Comparison of ENCODE assay signal across 1 cellular context in genomic region chr16:70267516-70267915, GRCh38.
TF ChIP-seq lines count a peak whose summit lies in the region.

No MANE protein-coding gene starts in this region.

TF ChIP-seq in GM23338, 12 proteins besides CTCF, POLR2A, EP300 and RAD21:
- TF ChIP-seq, protein P1, sequence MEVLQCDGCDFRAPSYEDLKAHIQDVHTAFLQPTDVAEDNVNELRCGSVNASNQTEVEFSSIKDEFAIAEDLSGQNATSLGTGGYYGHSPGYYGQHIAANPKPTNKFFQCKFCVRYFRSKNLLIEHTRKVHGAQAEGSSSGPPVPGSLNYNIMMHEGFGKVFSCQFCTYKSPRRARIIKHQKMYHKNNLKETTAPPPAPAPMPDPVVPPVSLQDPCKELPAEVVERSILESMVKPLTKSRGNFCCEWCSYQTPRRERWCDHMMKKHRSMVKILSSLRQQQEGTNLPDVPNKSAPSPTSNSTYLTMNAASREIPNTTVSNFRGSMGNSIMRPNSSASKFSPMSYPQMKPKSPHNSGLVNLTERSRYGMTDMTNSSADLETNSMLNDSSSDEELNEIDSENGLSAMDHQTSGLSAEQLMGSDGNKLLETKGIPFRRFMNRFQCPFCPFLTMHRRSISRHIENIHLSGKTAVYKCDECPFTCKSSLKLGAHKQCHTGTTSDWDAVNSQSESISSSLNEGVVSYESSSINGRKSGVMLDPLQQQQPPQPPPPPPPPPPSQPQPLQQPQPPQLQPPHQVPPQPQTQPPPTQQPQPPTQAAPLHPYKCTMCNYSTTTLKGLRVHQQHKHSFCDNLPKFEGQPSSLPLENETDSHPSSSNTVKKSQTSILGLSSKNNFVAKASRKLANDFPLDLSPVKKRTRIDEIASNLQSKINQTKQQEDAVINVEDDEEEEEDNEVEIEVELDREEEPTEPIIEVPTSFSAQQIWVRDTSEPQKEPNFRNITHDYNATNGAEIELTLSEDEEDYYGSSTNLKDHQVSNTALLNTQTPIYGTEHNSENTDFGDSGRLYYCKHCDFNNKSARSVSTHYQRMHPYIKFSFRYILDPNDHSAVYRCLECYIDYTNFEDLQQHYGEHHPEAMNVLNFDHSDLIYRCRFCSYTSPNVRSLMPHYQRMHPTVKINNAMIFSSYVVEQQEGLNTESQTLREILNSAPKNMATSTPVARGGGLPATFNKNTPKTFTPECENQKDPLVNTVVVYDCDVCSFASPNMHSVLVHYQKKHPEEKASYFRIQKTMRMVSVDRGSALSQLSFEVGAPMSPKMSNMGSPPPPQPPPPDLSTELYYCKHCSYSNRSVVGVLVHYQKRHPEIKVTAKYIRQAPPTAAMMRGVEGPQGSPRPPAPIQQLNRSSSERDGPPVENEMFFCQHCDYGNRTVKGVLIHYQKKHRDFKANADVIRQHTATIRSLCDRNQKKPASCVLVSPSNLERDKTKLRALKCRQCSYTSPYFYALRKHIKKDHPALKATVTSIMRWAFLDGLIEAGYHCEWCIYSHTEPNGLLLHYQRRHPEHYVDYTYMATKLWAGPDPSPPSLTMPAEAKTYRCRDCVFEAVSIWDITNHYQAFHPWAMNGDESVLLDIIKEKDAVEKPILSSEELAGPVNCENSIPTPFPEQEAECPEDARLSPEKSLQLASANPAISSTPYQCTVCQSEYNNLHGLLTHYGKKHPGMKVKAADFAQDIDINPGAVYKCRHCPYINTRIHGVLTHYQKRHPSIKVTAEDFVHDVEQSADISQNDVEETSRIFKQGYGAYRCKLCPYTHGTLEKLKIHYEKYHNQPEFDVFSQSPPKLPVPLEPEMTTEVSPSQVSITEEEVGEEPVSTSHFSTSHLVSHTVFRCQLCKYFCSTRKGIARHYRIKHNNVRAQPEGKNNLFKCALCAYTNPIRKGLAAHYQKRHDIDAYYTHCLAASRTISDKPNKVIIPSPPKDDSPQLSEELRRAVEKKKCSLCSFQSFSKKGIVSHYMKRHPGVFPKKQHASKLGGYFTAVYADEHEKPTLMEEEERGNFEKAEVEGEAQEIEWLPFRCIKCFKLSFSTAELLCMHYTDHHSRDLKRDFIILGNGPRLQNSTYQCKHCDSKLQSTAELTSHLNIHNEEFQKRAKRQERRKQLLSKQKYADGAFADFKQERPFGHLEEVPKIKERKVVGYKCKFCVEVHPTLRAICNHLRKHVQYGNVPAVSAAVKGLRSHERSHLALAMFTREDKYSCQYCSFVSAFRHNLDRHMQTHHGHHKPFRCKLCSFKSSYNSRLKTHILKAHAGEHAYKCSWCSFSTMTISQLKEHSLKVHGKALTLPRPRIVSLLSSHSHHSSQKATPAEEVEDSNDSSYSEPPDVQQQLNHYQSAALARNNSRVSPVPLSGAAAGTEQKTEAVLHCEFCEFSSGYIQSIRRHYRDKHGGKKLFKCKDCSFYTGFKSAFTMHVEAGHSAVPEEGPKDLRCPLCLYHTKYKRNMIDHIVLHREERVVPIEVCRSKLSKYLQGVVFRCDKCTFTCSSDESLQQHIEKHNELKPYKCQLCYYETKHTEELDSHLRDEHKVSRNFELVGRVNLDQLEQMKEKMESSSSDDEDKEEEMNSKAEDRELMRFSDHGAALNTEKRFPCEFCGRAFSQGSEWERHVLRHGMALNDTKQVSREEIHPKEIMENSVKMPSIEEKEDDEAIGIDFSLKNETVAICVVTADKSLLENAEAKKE (CRISPR knock-in tag; IDR thresholded peaks at IDR 0.05), result no peak
- TF ChIP-seq ETS1 (IDR thresholded peaks at IDR 0.05) (no peak), CREB1 (CRISPR knock-in tag; IDR thresholded peaks at IDR 0.05; ENCODE audit: low read depth) (no peak), EZH2phosphoT487 (IDR thresholded peaks at IDR 0.05; ENCODE audit: unreplicated experiment) (no peak), REST (IDR thresholded peaks at IDR 0.05; ENCODE audit: unreplicated experiment) (no peak), JUNB (IDR thresholded peaks at IDR 0.05; ENCODE audit: unreplicated experiment) (no peak), POLR2AphosphoS5 (IDR thresholded peaks at IDR 0.05; ENCODE audit: low read depth) (no peak), NANOG (IDR thresholded peaks at IDR 0.05; ENCODE audit: borderline replicate concordance) (no peak), STAT1 (IDR thresholded peaks at IDR 0.05; ENCODE audit: unreplicated experiment) (no peak), ZNF331 (CRISPR knock-in tag; IDR thresholded peaks at IDR 0.05; ENCODE audit: low read depth) (no peak), ZNF114 (CRISPR knock-in tag; IDR thresholded peaks at IDR 0.05) (no peak), EZH2 (IDR thresholded peaks at IDR 0.05; ENCODE audit: low read depth, unreplicated experiment) (no peak)
